ENCODE assay signal across 19 cellular contexts in genomic region chr5:142952236-142952635, GRCh38.
A peak's percentile ranks its signal among the peaks of the same experiment; 100 is the strongest.
DNase-seq lines count a peak whose midpoint lies in the region; ATAC-seq and TF ChIP-seq lines count a peak whose summit lies in the region.
"Had no signal": no experiment of that assay in that cellular context is flagged by ENCODE, and none has a peak within 500 bp of the region (broad histone marks: within the 10 kb centered on the region; RNA-seq: fewer than 3 reads in every experiment).

No MANE protein-coding gene starts in this region.

- peak overlapping the region; percentile 64 for H3K27ac Mint-ChIP-seq in activated CD4-positive, alpha-beta T cell treated with anti-CD3 and anti-CD28 coated beads for 36 hours
- peak overlapping the region; percentile 6 for H3K27ac Mint-ChIP-seq in activated CD8-positive, alpha-beta T cell treated with anti-CD3 and anti-CD28 coated beads, Interleukin-2, amount 10 ng/mL, durations not matched to agents 7 days and 5 days
- H3K27ac Mint-ChIP-seq in natural killer cell: peak overlapping the region; percentile 86 to 88
- H3K27ac Mint-ChIP-seq: CD4-positive, alpha-beta T cell had no signal

- H3K9me3 ChIP-seq in esophagus squamous epithelium (no peaks in the 10 kb centered on the region), right lobe of liver (no peaks in the 10 kb centered on the region)
- H3K9me3 ChIP-seq: BE2C had no signal

- CTCF ChIA-PET in activated CD4-positive, alpha-beta T cell treated with anti-CD3 and anti-CD28 coated beads for 36 hours (lab: Charles Lee): interaction anchor here (0.5 kb wide), 1 partner anchor 271 kb away, joined by 3 read pairs; no protein-coding TSS in a partner anchor
- CTCF ChIA-PET in activated CD8-positive, alpha-beta T cell treated with anti-CD3 and anti-CD28 coated beads, Interleukin-2, amount 10 ng/mL, durations not matched to agents 7 days and 5 days (lab: Charles Lee): no interaction called here

- 80 to 83% methylated on average over 3 of the region's 3 CpGs for WGBS in esophagus squamous epithelium, 2 donors
- 94% methylated on average over 3 of the region's 3 CpGs for WGBS in right lobe of liver (ENCODE audit: insufficient coverage, low coverage, low lambda C conversion rate, missing lambda C conversion rate)

- ATAC-seq in activated CD4-positive, alpha-beta T cell treated with anti-CD3 and anti-CD28 coated beads for 36 hours: peak; percentile 75
- ATAC-seq in activated CD8-positive, alpha-beta T cell treated with anti-CD3 and anti-CD28 coated beads, Interleukin-2, amount 10 ng/mL, durations not matched to agents 7 days and 5 days: no peak
- ATAC-seq in natural killer cell: peak; percentile 37 to 70 (median 49)
- ATAC-seq in right lobe of liver: no peak

- H3K4me1 Mint-ChIP-seq in activated CD4-positive, alpha-beta T cell treated with anti-CD3 and anti-CD28 coated beads for 36 hours: peaks cover 5% of the 10 kb centered on the region
- peaks cover 4% of the 10 kb centered on the region for H3K4me1 Mint-ChIP-seq in activated CD8-positive, alpha-beta T cell treated with anti-CD3 and anti-CD28 coated beads, Interleukin-2, amount 10 ng/mL, durations not matched to agents 7 days and 5 days (ENCODE audit: low read depth)
- H3K4me1 Mint-ChIP-seq in natural killer cell: peaks cover 66 to 78% of the 10 kb centered on the region in 2 donors

- no peak for DNase-seq in activated CD4-positive, alpha-beta T cell treated with anti-CD3 and anti-CD28 coated beads for 36 hours
- no peak for DNase-seq in activated CD4-positive, alpha-beta T cell treated with anti-CD3 and anti-CD28 coated beads, Interleukin-2, amount 50 U/mL, for 1 hour
- DNase-seq in HT1080 (ENCODE audit: low read depth): peak; percentile 36
- DNase-seq in activated CD8-positive, alpha-beta T cell treated with anti-CD3 and anti-CD28 coated beads, Interleukin-2, amount 10 ng/mL, durations not matched to agents 7 days and 5 days: no peak
- DNase-seq in natural killer cell: no peak
- DNase-seq in esophagus squamous epithelium (lab: John Stamatoyannopoulos, UW): no peak
- DNase-seq in right lobe of liver: no peak
- DNase-seq in foreskin melanocyte: no peak
- DNase-seq: 8988T; BE2C; CD4-positive, alpha-beta T cell; DMS153; EL; GOT3; Kasumi-1; NCI-H1105; NCI-H2081; NCI-H2171 treated with DMSO at 0.1 percent for 48 hours; SHP77 had no signal

- TF ChIP-seq POLR2A in esophagus squamous epithelium (IDR thresholded peaks at IDR 0.05) (no peak), right lobe of liver (IDR thresholded peaks at IDR 0.05) (no peak)

- H3K4me1 ChIP-seq in esophagus squamous epithelium: peaks cover 0 to 13% (median 0%) of the 10 kb centered on the region in 3 donors
- H3K4me1 ChIP-seq in right lobe of liver: no peaks in the 10 kb centered on the region
- H3K4me1 ChIP-seq: BE2C had no signal

- TF ChIP-seq CTCF in natural killer cell (IDR thresholded peaks at IDR 0.05) (no peak), esophagus squamous epithelium (IDR thresholded peaks at IDR 0.05) (no peak), right lobe of liver (IDR thresholded peaks at IDR 0.05) (no peak)

- no peak overlapping the region for H3K4me3 Mint-ChIP-seq in activated CD4-positive, alpha-beta T cell treated with anti-CD3 and anti-CD28 coated beads for 36 hours
- H3K4me3 Mint-ChIP-seq in activated CD8-positive, alpha-beta T cell treated with anti-CD3 and anti-CD28 coated beads, Interleukin-2, amount 10 ng/mL, durations not matched to agents 7 days and 5 days: no peak overlapping the region
- H3K4me3 Mint-ChIP-seq in natural killer cell: peak overlapping the region; percentile 52
- H3K4me3 Mint-ChIP-seq: CD4-positive, alpha-beta T cell had no signal

- intact Hi-C loops in activated CD4-positive, alpha-beta T cell treated with anti-CD3 and anti-CD28 coated beads for 36 hours (cut with DNase I, micrococcal nuclease): no loop called here
- intact Hi-C loops in natural killer cell (cut with micrococcal nuclease): no loop called here
- intact Hi-C loops in esophagus squamous epithelium (cut with DNase I): no loop called here
- intact Hi-C loops in right lobe of liver (cut with DNase I): no loop called here

- H3K4me3 ChIP-seq in esophagus squamous epithelium: no peak overlapping the region
- no peak overlapping the region for H3K4me3 ChIP-seq in right lobe of liver

- peaks cover 3% of the 10 kb centered on the region for H3K9me3 Mint-ChIP-seq in activated CD4-positive, alpha-beta T cell treated with anti-CD3 and anti-CD28 coated beads for 36 hours (ENCODE audit: low read depth)
- H3K9me3 Mint-ChIP-seq in activated CD8-positive, alpha-beta T cell treated with anti-CD3 and anti-CD28 coated beads, Interleukin-2, amount 10 ng/mL, durations not matched to agents 7 days and 5 days (ENCODE audit: insufficient read depth): no peaks in the 10 kb centered on the region
- peaks cover 0 to 2% of the 10 kb centered on the region in 2 donors for H3K9me3 Mint-ChIP-seq in natural killer cell
- H3K9me3 Mint-ChIP-seq: CD4-positive, alpha-beta T cell had no signal

- no peak overlapping the region for H3K27ac ChIP-seq in esophagus squamous epithelium
- H3K27ac ChIP-seq in right lobe of liver: no peak overlapping the region

- H3K36me3 Mint-ChIP-seq in activated CD4-positive, alpha-beta T cell treated with anti-CD3 and anti-CD28 coated beads for 36 hours (ENCODE audit: low read depth): peaks cover 5% of the 10 kb centered on the region
- H3K36me3 Mint-ChIP-seq in activated CD8-positive, alpha-beta T cell treated with anti-CD3 and anti-CD28 coated beads, Interleukin-2, amount 10 ng/mL, durations not matched to agents 7 days and 5 days (ENCODE audit: low read depth): peaks cover 26% of the 10 kb centered on the region
- peaks cover 6% of the 10 kb centered on the region for H3K36me3 Mint-ChIP-seq in natural killer cell

- POLR2A ChIA-PET in activated CD4-positive, alpha-beta T cell treated with anti-CD3 and anti-CD28 coated beads for 36 hours (lab: Charles Lee): interaction anchor here (0.8 kb wide), 1 partner anchor 494 kb away, joined by 3 read pairs; no protein-coding TSS in a partner anchor
- POLR2A ChIA-PET in activated CD8-positive, alpha-beta T cell treated with anti-CD3 and anti-CD28 coated beads, Interleukin-2, amount 10 ng/mL, durations not matched to agents 7 days and 5 days (lab: Charles Lee): no interaction called here

- H3K27me3 Mint-ChIP-seq in activated CD4-positive, alpha-beta T cell treated with anti-CD3 and anti-CD28 coated beads for 36 hours: no peaks in the 10 kb centered on the region
- no peaks in the 10 kb centered on the region for H3K27me3 Mint-ChIP-seq in activated CD8-positive, alpha-beta T cell treated with anti-CD3 and anti-CD28 coated beads, Interleukin-2, amount 10 ng/mL, durations not matched to agents 7 days and 5 days (ENCODE audit: low read depth)
- no peaks in the 10 kb centered on the region for H3K27me3 Mint-ChIP-seq in natural killer cell (ENCODE audit: low read depth in 2 of 2)
- H3K27me3 Mint-ChIP-seq: CD4-positive, alpha-beta T cell had no signal

- H3K27me3 ChIP-seq in esophagus squamous epithelium: no peaks in the 10 kb centered on the region
- no peaks in the 10 kb centered on the region for H3K27me3 ChIP-seq in right lobe of liver
- H3K27me3 ChIP-seq: BE2C had no signal

- H3K36me3 ChIP-seq in esophagus squamous epithelium: no peaks in the 10 kb centered on the region
- H3K36me3 ChIP-seq in right lobe of liver: no peaks in the 10 kb centered on the region
- H3K36me3 ChIP-seq: BE2C had no signal

Comparison
In these comparisons a context has a peak if more than half of its experiments do, and no peak if none do; other contexts are left out.
1. ATAC-seq: peak in activated CD4-positive, alpha-beta T cell treated with anti-CD3 and anti-CD28 coated beads for 36 hours (single experiment) and natural killer cell (3 of 3); none in activated CD8-positive, alpha-beta T cell treated with anti-CD3 and anti-CD28 coated beads, Interleukin-2, amount 10 ng/mL, durations not matched to agents 7 days and 5 days (single experiment) and right lobe of liver (0 of 4).
2. H3K27ac Mint-ChIP-seq: peak in every context shown above with its lines; median percentile 87 in natural killer cell; 64 in activated CD4-positive, alpha-beta T cell treated with anti-CD3 and anti-CD28 coated beads for 36 hours; 6 in activated CD8-positive, alpha-beta T cell treated with anti-CD3 and anti-CD28 coated beads, Interleukin-2, amount 10 ng/mL, durations not matched to agents 7 days and 5 days.